ENCODE assay signal across 2 cellular contexts in genomic region chr15:62647195-62647865, GRCh38.
TF ChIP-seq lines count a peak whose summit lies in the region.

No MANE protein-coding gene starts in this region.

TF ChIP-seq in IMR-90, 13 proteins besides CTCF, POLR2A, EP300 and RAD21:
- TF ChIP-seq RFX5 (IDR thresholded peaks at IDR 0.05; ENCODE audit: low read depth, low read length): no peak
- TF ChIP-seq MAFK (IDR thresholded peaks at IDR 0.05; ENCODE audit: low read depth, low read length): peak; percentile 77
TF ChIP-seq in IMR-90: peak in this region for 1.

TF ChIP-seq in HepG2, 621 proteins besides CTCF, POLR2A, EP300 and RAD21:
- TF ChIP-seq ZNF883 (CRISPR knock-in tag; IDR thresholded peaks at IDR 0.05; ENCODE audit: not compliant biosample characterization) (no peak), ZNF362 (CRISPR knock-in tag; IDR thresholded peaks at IDR 0.05; ENCODE audit: borderline replicate concordance) (no peak), NFE2 (CRISPR knock-in tag; IDR thresholded peaks at IDR 0.05) (peak; percentile 65; the same call in 1 of the 2 replicates), FOXC1 (CRISPR knock-in tag; IDR thresholded peaks at IDR 0.05; ENCODE audit: borderline replicate concordance) (no peak), MAFF (IDR thresholded peaks at IDR 0.05; ENCODE audit: low read depth, low read length) (peak; percentile 86), MAFK (conservative IDR thresholded peaks at IDR 0.05 in 1 of 2, IDR thresholded peaks at IDR 0.05 in 1 of 2; ENCODE audit: low read length in 2 of 2) (peak; percentile 90 to 91), ZFP41 (CRISPR knock-in tag; IDR thresholded peaks at IDR 0.05; ENCODE audit: borderline replicate concordance) (no peak), HES4 (CRISPR knock-in tag; IDR thresholded peaks at IDR 0.05; ENCODE audit: borderline replicate concordance) (no peak), NFE2L2 (IDR thresholded peaks at IDR 0.05; ENCODE audit: low read length) (peak; percentile 64), ZBTB33 (CRISPR knock-in tag; IDR thresholded peaks at IDR 0.05) (peak; percentile 87), FOSL2 (CRISPR knock-in tag; IDR thresholded peaks at IDR 0.05) (peak; percentile 76), ZSCAN25 (CRISPR knock-in tag; IDR thresholded peaks at IDR 0.05) (no peak), HCFC1 (IDR thresholded peaks at IDR 0.05; ENCODE audit: low read depth, low read length) (no peak), MXD1 (CRISPR knock-in tag; IDR thresholded peaks at IDR 0.05) (no peak), ZNF704 (CRISPR knock-in tag; IDR thresholded peaks at IDR 0.05; ENCODE audit: borderline replicate concordance) (no peak)
